In genomic region chr1:181397841-181398240, GRCh38 we compare ENCODE assay signal across 10 cellular contexts.
A peak's percentile ranks its signal among the peaks of the same experiment; 100 is the strongest.
DNase-seq lines count a peak whose midpoint lies in the region; ATAC-seq and TF ChIP-seq lines count a peak whose summit lies in the region.
"Had no signal": no experiment of that assay in that cellular context is flagged by ENCODE, and none has a peak within 500 bp of the region (broad histone marks: within the 10 kb centered on the region; RNA-seq: fewer than 3 reads in every experiment).

No MANE protein-coding gene starts in this region.

- H3K27me3 Mint-ChIP-seq in activated T-helper 17 cell treated with anti-CD3 and anti-CD28 coated beads, Interleukin-2, amount 50 U/mL, for 72 hours: no peaks in the 10 kb centered on the region
- H3K27me3 Mint-ChIP-seq: dendritic cell treated with granulocyte-macrophage colony-stimulating factor and Interleukin-4, amounts not matched to agents 40 ng/mL and 50 ng/mL, for 4 days had no signal

- H3K79me2 ChIP-seq in OCI-LY7 (ENCODE audit: insufficient read depth, low read depth, low read length): no peaks in the 10 kb centered on the region

- no peaks in the 10 kb centered on the region for H3K9me3 Mint-ChIP-seq in activated T-helper 17 cell treated with anti-CD3 and anti-CD28 coated beads, Interleukin-2, amount 50 U/mL, for 72 hours
- H3K9me3 Mint-ChIP-seq: dendritic cell treated with granulocyte-macrophage colony-stimulating factor and Interleukin-4, amounts not matched to agents 40 ng/mL and 50 ng/mL, for 4 days had no signal

- H3K9me3 ChIP-seq in OCI-LY7 (ENCODE audit: low read length): no peaks in the 10 kb centered on the region
- no peaks in the 10 kb centered on the region for H3K9me3 ChIP-seq in A673 (ENCODE audit: low read depth, low read length, poor library complexity, severe bottlenecking)

- no TSS peak for BruUV-seq in OCI-LY7 (replicated peaks; lab: Mats Ljungman, UMichigan)
- no TSS peak for BruUV-seq in A673 (replicated peaks; lab: Mats Ljungman, UMichigan)

- peaks cover 35% of the 10 kb centered on the region for H3K4me1 Mint-ChIP-seq in activated T-helper 17 cell treated with anti-CD3 and anti-CD28 coated beads, Interleukin-2, amount 50 U/mL, for 72 hours

- no peaks in the 10 kb centered on the region for H3K9me2 ChIP-seq in OCI-LY7 (ENCODE audit: insufficient read depth, low read length)

- H3K27me3 ChIP-seq in GM06990 (replicated peaks; ENCODE audit: control insufficient read depth, insufficient read depth, low read length) (no peaks in the 10 kb centered on the region), A673 (replicated peaks; ENCODE audit: insufficient read depth, low read depth, low read length, poor library complexity) (peaks cover 10% of the 10 kb centered on the region)

- CTCF ChIA-PET in OCI-LY7 (lab: Charles Lee; ENCODE audit: unreplicated experiment) (no interaction called here), A673 (lab: Charles Lee) (no interaction called here)

- peak; percentile 70 for ATAC-seq in HG03108 (IDR thresholded peaks at IDR 0.05; ENCODE audit: unreplicated experiment)
- ATAC-seq in activated T-helper 17 cell treated with anti-CD3 and anti-CD28 coated beads, Interleukin-2, amount 50 U/mL, for 72 hours (replicated peaks): peak; percentile 39
- ATAC-seq in left lobe of liver: no peak

- no peak for TF ChIP-seq CTCF in GM06990 (IDR thresholded peaks at IDR 0.05; ENCODE audit: insufficient read depth, low read length, poor library complexity, severe bottlenecking)
- no peak for TF ChIP-seq CTCF in OCI-LY7 (conservative IDR thresholded peaks at IDR 0.05; ENCODE audit: low read length)
- no peak for TF ChIP-seq CTCF in A673 (conservative IDR thresholded peaks at IDR 0.05; ENCODE audit: low read depth, low read length)

- H3K27ac Mint-ChIP-seq in activated T-helper 17 cell treated with anti-CD3 and anti-CD28 coated beads, Interleukin-2, amount 50 U/mL, for 72 hours: peak overlapping the region; percentile 91
- H3K27ac Mint-ChIP-seq: dendritic cell treated with granulocyte-macrophage colony-stimulating factor and Interleukin-4, amounts not matched to agents 40 ng/mL and 50 ng/mL, for 4 days had no signal

- no peak overlapping the region for H3K4me2 ChIP-seq in OCI-LY7 (ENCODE audit: low read length)

- H3K4me3 ChIP-seq in GM06990 (replicated peaks; ENCODE audit: low read depth, low read length) (no peak overlapping the region), OCI-LY7 (ENCODE audit: low read depth, low read length, poor library complexity, severe bottlenecking) (no peak overlapping the region), A673 (ENCODE audit: low read depth, low read length, poor library complexity, severe bottlenecking) (no peak overlapping the region)

- H2AFZ ChIP-seq in OCI-LY7 (ENCODE audit: low read length): no peak overlapping the region

- H3K36me3 ChIP-seq in GM06990 (ENCODE audit: control insufficient read depth, insufficient read depth, low read length) (no peaks in the 10 kb centered on the region), OCI-LY7 (ENCODE audit: insufficient read depth, low read length) (no peaks in the 10 kb centered on the region), A673 (ENCODE audit: insufficient read depth, low read length, poor library complexity, severe bottlenecking) (no peaks in the 10 kb centered on the region)

- H3K27ac ChIP-seq in OCI-LY7 (ENCODE audit: low read depth, low read length, poor library complexity, severe bottlenecking) (no peak overlapping the region), A673 (ENCODE audit: low read depth, low read length, poor library complexity, severe bottlenecking) (no peak overlapping the region)

- DNase-seq in GM06990 (ENCODE audit: extremely low read depth, insufficient read length) (peak; percentile 21), GM19240 (ENCODE audit: insufficient read length, low spot score) (peak; percentile 31), left lobe of liver (ENCODE audit: low spot score) (no peak), OCI-LY7 (ENCODE audit: low spot score) (no peak), A673 (ENCODE audit: low spot score) (no peak)
- no peak for DNase-seq in activated CD4-positive, CD25-positive, alpha-beta regulatory T cell treated with anti-CD3 and anti-CD28 coated beads, Interleukin-2, amount 50 U/mL, for 72 hours
- DNase-seq: GDM1 had no signal

- intact Hi-C loops in OCI-LY7 (cut with micrococcal nuclease; ENCODE audit: unreplicated experiment) (no loop called here), A673 (cut with micrococcal nuclease; ENCODE audit: unreplicated experiment) (no loop called here)

- no peaks in the 10 kb centered on the region for H4K20me1 ChIP-seq in OCI-LY7 (ENCODE audit: insufficient read depth, low read length)

- POLR2A ChIA-PET in OCI-LY7 (lab: Charles Lee): no interaction called here
- POLR2A ChIA-PET in A673 (lab: Charles Lee; ENCODE audit: low non-redundant PET): no interaction called here

- H3K4me1 ChIP-seq in OCI-LY7 (ENCODE audit: insufficient read depth, low read length, poor library complexity, severe bottlenecking): no peaks in the 10 kb centered on the region
- H3K4me1 ChIP-seq in A673 (ENCODE audit: insufficient read depth, low read length, poor library complexity, severe bottlenecking): no peaks in the 10 kb centered on the region

- H3K36me3 Mint-ChIP-seq in activated T-helper 17 cell treated with anti-CD3 and anti-CD28 coated beads, Interleukin-2, amount 50 U/mL, for 72 hours (ENCODE audit: low read depth): no peaks in the 10 kb centered on the region

- no peak overlapping the region for H3K4me3 Mint-ChIP-seq in activated T-helper 17 cell treated with anti-CD3 and anti-CD28 coated beads, Interleukin-2, amount 50 U/mL, for 72 hours
- H3K4me3 Mint-ChIP-seq: dendritic cell treated with granulocyte-macrophage colony-stimulating factor and Interleukin-4, amounts not matched to agents 40 ng/mL and 50 ng/mL, for 4 days had no signal

Comparison
In these comparisons a context has a peak if more than half of its experiments do, and no peak if none do; other contexts are left out.
1. DNase-seq: peak in GM06990 (single experiment) and GM19240 (single experiment); none in left lobe of liver (single experiment), OCI-LY7 (single experiment), activated CD4-positive, CD25-positive, alpha-beta regulatory T cell treated with anti-CD3 and anti-CD28 coated beads, Interleukin-2, amount 50 U/mL, for 72 hours (single experiment) and A673 (single experiment).